In the genomic region with DNA sequence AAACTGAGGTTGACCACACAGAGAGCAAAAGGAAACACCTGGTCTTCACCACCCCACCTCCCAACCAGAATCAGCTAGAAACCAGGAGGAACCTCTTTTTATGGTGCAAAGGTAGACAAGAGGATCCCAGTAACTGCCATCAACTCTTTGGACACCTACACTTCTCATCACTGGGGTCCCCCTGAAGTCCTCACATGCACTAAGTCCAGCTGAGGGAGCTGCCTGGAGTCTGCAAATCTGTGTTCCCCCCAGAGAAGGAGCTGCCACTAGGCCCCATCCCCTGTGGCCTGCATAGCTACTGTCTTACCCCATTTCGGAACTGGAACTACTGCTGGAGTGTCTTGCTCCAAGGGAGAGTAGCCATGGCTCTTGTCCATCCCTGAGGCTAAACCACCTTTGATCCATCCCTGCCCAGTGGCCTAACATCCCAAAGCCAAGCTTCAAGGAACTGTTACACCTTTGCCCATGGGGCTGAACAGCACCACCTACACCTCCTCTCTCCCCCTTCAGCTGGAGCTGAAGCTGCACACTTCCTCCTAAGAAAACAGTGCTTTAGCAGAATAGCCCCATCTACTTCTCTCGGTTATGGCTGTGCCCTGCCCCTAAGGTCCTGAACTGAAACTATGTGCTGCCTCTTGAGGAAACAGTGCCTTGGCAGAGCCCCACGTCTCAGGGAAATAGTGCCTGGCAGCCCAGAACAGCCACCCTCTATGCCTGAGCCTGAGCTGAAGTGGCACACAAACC, we compare ENCODE assay signal across 8 cellular contexts.
DNase-seq lines count a peak whose midpoint lies in the region; ATAC-seq and TF ChIP-seq lines count a peak whose summit lies in the region.

No MANE protein-coding gene starts in this region.

- no TSS peak for BruUV-seq in PC-3 (replicated peaks; lab: Mats Ljungman, UMichigan)

- no peak for TF ChIP-seq EP300 in suprapubic skin (IDR thresholded peaks at IDR 0.05)

- 0 out of 2 replicates have a peak, but pooled peaks cover 3% of the 10 kb centered on the region for H3K9me2 ChIP-seq in PC-3 (replicated peaks; ENCODE audit: low read length)

- peaks cover 18 to 76% (median 64%) of the 10 kb centered on the region in 4 donors for H3K4me1 Mint-ChIP-seq in CD4-positive, CD25-positive, alpha-beta regulatory T cell

- CTCF ChIA-PET in PC-3 (lab: Charles Lee): interaction anchor here (0.5 to 0.6 kb wide), 2 partner anchors 39 to 159 kb away, joined by 3 read pairs; no protein-coding TSS in a partner anchor

- no peak overlapping the region for H3K4me2 ChIP-seq in PC-3 (ENCODE audit: low read length)

- intact Hi-C loops in PC-3 (cut with micrococcal nuclease): no loop called here

- no peaks in the 10 kb centered on the region for H3F3A ChIP-seq in PC-3 (ENCODE audit: low read length, unreplicated experiment)

- no peak overlapping the region for H2AFZ ChIP-seq in PC-3 (ENCODE audit: low read length)

- POLR2A ChIA-PET in PC-3 (lab: Charles Lee; ENCODE audit: unreplicated experiment): no interaction called here

- no peaks in the 10 kb centered on the region for H3K27me3 Mint-ChIP-seq in CD4-positive, CD25-positive, alpha-beta regulatory T cell

- peaks cover 13% of the 10 kb centered on the region for H3K36me3 Mint-ChIP-seq in CD4-positive, CD25-positive, alpha-beta regulatory T cell

- no peaks in the 10 kb centered on the region for H3K27me3 ChIP-seq in CD4-positive, CD25-positive, alpha-beta regulatory T cell (ENCODE audit: control insufficient read depth, insufficient read depth, low read length)
- peaks cover 37% of the 10 kb centered on the region for H3K27me3 ChIP-seq in PC-3 (ENCODE audit: low read length)
- peaks cover 5% of the 10 kb centered on the region for H3K27me3 ChIP-seq in suprapubic skin

- TF ChIP-seq CTCF in PC-3 (conservative IDR thresholded peaks at IDR 0.05; ENCODE audit: low read depth, low read length): no peak
- TF ChIP-seq CTCF in suprapubic skin (IDR thresholded peaks at IDR 0.05): no peak

- peaks cover 0 to 13% of the 10 kb centered on the region in 2 experiments for H3K9me3 ChIP-seq in CD4-positive, CD25-positive, alpha-beta regulatory T cell (ENCODE audit: control insufficient read depth in 2 of 2, low read length in 2 of 2)
- no peaks in the 10 kb centered on the region for H3K9me3 ChIP-seq in PC-3 (ENCODE audit: low read length)
- H3K9me3 ChIP-seq in suprapubic skin: no peaks in the 10 kb centered on the region

- peak overlapping the region; percentile 66 to 92 (median 80) for H3K4me3 Mint-ChIP-seq in CD4-positive, CD25-positive, alpha-beta regulatory T cell

- peak in 2 of 3 donors; percentile 77 to 91 for DNase-seq in CD4-positive, CD25-positive, alpha-beta regulatory T cell
- DNase-seq in GM19238 (ENCODE audit: insufficient read length, low spot score) (peak; percentile 40), mucosa of gallbladder (ENCODE audit: low spot score) (no peak), kidney glomerular epithelial cell (lab: John Stamatoyannopoulos, UW) (no peak), PC-3 (no peak), suprapubic skin (ENCODE audit: low spot score in 2 of 2) (no peak)
- peak; percentile 35 for DNase-seq in activated T-cell treated with anti-CD3 and anti-CD28 coated beads, Interleukin-2, amount 50 U/mL, for 1 hour

- peaks cover 0 to 31% (median 5%) of the 10 kb centered on the region in 7 donors for H3K9me3 Mint-ChIP-seq in CD4-positive, CD25-positive, alpha-beta regulatory T cell

- H3K4me3 ChIP-seq in CD4-positive, CD25-positive, alpha-beta regulatory T cell (ENCODE audit: low read depth, low read length): peak overlapping the region; percentile 80
- H3K4me3 ChIP-seq in PC-3 (ENCODE audit: low read length): no peak overlapping the region
- H3K4me3 ChIP-seq in suprapubic skin: no peak overlapping the region

- no peak for TF ChIP-seq POLR2A in suprapubic skin (IDR thresholded peaks at IDR 0.05)

- 36% methylated on average over 2 of the region's 3 CpGs for whole genome bisulfite sequencing in suprapubic skin

- H3K27ac ChIP-seq in CD4-positive, CD25-positive, alpha-beta regulatory T cell (ENCODE audit: insufficient read depth, low read length, poor library complexity, severe bottlenecking): peak overlapping the region; percentile 70
- no peak overlapping the region for H3K27ac ChIP-seq in PC-3 (ENCODE audit: low read length)
- H3K27ac ChIP-seq in suprapubic skin: no peak overlapping the region

- peaks cover 61% of the 10 kb centered on the region for H3K4me1 ChIP-seq in CD4-positive, CD25-positive, alpha-beta regulatory T cell (ENCODE audit: control insufficient read depth, insufficient read depth, low read length, poor library complexity, severe bottlenecking)
- H3K4me1 ChIP-seq in PC-3 (ENCODE audit: insufficient read depth, low read length) (no peaks in the 10 kb centered on the region), suprapubic skin (no peaks in the 10 kb centered on the region)

- peak; percentile 78 to 83 for ATAC-seq in CD4-positive, CD25-positive, alpha-beta regulatory T cell (ENCODE audit: low read depth in 2 of 2)
- ATAC-seq in HG03139 (IDR thresholded peaks at IDR 0.05; ENCODE audit: unreplicated experiment): peak; percentile 75
- no peak for ATAC-seq in PC-3

- peak overlapping the region; percentile 71 to 96 (median 90) for H3K27ac Mint-ChIP-seq in CD4-positive, CD25-positive, alpha-beta regulatory T cell

- H3K79me2 ChIP-seq in PC-3 (ENCODE audit: low read length): no peaks in the 10 kb centered on the region

- no peak overlapping the region for H3K9ac ChIP-seq in PC-3 (ENCODE audit: low read length)

- H4K20me1 ChIP-seq in PC-3 (ENCODE audit: low read length): no peaks in the 10 kb centered on the region

- no peaks in the 10 kb centered on the region for H3K36me3 ChIP-seq in CD4-positive, CD25-positive, alpha-beta regulatory T cell (ENCODE audit: control insufficient read depth, insufficient read depth, low read length)
- no peaks in the 10 kb centered on the region for H3K36me3 ChIP-seq in PC-3 (ENCODE audit: low read depth, low read length)
- no peaks in the 10 kb centered on the region for H3K36me3 ChIP-seq in suprapubic skin

Comparison
In these comparisons a context has a peak if more than half of its experiments do, and no peak if none do; other contexts are left out.
1. DNase-seq: peak in CD4-positive, CD25-positive, alpha-beta regulatory T cell (2 of 3), GM19238 (single experiment) and activated T-cell treated with anti-CD3 and anti-CD28 coated beads, Interleukin-2, amount 50 U/mL, for 1 hour (single experiment); none in mucosa of gallbladder (single experiment), kidney glomerular epithelial cell (single experiment), PC-3 (single experiment) and suprapubic skin (0 of 2).